1 cellular context compared by ENCODE assay signal in the genomic region with DNA sequence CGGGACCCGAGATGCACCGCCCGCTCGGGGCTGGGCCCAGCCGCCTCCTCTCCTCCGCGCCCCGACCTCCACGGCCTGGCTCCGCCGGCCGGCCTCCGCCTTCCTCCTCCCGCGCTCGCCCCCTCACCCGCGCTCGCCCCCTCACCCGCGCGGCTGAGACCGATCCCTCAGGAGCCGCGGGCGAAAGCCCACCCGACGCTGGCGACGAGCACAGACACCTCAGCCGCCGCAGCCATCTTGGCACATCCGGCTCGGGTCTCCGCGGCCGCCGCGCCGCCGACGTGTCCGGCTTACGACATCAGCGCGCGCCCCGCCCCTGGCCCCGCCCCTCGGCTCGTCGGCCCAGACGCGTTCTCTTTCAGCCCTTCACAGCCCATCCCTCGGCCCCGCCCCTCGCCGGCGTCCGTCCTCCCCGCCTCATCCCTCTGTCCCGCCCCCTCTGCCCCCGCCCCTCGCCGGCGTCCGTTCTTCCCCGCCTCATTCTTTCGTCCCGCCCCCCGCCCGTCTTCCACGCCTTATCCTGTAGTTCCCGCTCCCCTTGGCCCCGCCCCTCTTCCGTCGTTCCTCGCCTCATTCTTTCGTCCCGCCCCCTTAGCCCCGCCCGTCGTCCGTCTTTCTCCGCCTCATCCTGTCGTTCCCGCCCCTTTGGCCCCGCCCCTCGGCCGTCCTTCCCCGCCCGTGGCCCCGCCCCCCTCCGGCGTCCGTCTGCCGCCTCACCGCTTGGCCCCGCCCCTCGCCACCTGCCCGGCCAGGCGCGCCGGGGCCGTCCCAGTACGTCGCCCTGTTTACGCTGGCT.
TF ChIP-seq lines count a peak whose summit lies in the region.

A gene with protein sequence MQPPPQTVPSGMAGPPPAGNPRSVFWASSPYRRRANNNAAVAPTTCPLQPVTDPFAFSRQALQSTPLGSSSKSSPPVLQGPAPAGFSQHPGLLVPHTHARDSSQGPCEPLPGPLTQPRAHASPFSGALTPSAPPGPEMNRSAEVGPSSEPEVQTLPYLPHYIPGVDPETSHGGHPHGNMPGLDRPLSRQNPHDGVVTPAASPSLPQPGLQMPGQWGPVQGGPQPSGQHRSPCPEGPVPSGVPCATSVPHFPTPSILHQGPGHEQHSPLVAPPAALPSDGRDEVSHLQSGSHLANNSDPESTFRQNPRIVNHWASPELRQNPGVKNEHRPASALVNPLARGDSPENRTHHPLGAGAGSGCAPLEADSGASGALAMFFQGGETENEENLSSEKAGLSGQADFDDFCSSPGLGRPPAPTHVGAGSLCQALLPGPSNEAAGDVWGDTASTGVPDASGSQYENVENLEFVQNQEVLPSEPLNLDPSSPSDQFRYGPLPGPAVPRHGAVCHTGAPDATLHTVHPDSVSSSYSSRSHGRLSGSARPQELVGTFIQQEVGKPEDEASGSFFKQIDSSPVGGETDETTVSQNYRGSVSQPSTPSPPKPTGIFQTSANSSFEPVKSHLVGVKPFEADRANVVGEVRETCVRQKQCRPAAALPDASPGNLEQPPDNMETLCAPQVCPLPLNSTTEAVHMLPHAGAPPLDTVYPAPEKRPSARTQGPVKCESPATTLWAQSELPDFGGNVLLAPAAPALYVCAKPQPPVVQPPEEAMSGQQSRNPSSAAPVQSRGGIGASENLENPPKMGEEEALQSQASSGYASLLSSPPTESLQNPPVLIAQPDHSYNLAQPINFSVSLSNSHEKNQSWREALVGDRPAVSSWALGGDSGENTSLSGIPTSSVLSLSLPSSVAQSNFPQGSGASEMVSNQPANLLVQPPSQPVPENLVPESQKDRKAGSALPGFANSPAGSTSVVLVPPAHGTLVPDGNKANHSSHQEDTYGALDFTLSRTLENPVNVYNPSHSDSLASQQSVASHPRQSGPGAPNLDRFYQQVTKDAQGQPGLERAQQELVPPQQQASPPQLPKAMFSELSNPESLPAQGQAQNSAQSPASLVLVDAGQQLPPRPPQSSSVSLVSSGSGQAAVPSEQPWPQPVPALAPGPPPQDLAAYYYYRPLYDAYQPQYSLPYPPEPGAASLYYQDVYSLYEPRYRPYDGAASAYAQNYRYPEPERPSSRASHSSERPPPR (N-terminal part only) (minus strand): TSS at position 248 of the 796 bp plus-strand sequence. CDS start 5,425 bp downstream, outside the sequence.

TF ChIP-seq in SK-N-SH, 30 proteins besides CTCF, POLR2A, EP300 and RAD21 (continued from another document):
- TF ChIP-seq, protein P1, sequence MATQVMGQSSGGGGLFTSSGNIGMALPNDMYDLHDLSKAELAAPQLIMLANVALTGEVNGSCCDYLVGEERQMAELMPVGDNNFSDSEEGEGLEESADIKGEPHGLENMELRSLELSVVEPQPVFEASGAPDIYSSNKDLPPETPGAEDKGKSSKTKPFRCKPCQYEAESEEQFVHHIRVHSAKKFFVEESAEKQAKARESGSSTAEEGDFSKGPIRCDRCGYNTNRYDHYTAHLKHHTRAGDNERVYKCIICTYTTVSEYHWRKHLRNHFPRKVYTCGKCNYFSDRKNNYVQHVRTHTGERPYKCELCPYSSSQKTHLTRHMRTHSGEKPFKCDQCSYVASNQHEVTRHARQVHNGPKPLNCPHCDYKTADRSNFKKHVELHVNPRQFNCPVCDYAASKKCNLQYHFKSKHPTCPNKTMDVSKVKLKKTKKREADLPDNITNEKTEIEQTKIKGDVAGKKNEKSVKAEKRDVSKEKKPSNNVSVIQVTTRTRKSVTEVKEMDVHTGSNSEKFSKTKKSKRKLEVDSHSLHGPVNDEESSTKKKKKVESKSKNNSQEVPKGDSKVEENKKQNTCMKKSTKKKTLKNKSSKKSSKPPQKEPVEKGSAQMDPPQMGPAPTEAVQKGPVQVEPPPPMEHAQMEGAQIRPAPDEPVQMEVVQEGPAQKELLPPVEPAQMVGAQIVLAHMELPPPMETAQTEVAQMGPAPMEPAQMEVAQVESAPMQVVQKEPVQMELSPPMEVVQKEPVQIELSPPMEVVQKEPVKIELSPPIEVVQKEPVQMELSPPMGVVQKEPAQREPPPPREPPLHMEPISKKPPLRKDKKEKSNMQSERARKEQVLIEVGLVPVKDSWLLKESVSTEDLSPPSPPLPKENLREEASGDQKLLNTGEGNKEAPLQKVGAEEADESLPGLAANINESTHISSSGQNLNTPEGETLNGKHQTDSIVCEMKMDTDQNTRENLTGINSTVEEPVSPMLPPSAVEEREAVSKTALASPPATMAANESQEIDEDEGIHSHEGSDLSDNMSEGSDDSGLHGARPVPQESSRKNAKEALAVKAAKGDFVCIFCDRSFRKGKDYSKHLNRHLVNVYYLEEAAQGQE (IDR thresholded peaks at IDR 0.05; ENCODE audit: low read depth, low read length) = 0 out of 2 replicates have a peak, but pooled peaks have one; percentile 61
- TF ChIP-seq, protein P2, sequence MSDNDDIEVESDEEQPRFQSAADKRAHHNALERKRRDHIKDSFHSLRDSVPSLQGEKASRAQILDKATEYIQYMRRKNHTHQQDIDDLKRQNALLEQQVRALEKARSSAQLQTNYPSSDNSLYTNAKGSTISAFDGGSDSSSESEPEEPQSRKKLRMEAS (IDR thresholded peaks at IDR 0.05; ENCODE audit: low read depth) = no peak
- TF ChIP-seq GABPA (IDR thresholded peaks at IDR 0.05; ENCODE audit: low read depth) = peak; percentile 52
- TF ChIP-seq TCF12 (IDR thresholded peaks at IDR 0.05) = no peak
- no peak for TF ChIP-seq TEAD4 (IDR thresholded peaks at IDR 0.05; ENCODE audit: borderline replicate concordance, insufficient read depth)
- TF ChIP-seq MEF2A (IDR thresholded peaks at IDR 0.05; ENCODE audit: borderline replicate concordance, low read depth) = no peak
- no peak for TF ChIP-seq NFIC (IDR thresholded peaks at IDR 0.05; ENCODE audit: borderline replicate concordance)
- TF ChIP-seq POLR2AphosphoS5 (IDR thresholded peaks at IDR 0.05; ENCODE audit: low read depth, low read length) = peak; percentile 75
- no peak for TF ChIP-seq JUND (IDR thresholded peaks at IDR 0.05)
- TF ChIP-seq, protein P3, sequence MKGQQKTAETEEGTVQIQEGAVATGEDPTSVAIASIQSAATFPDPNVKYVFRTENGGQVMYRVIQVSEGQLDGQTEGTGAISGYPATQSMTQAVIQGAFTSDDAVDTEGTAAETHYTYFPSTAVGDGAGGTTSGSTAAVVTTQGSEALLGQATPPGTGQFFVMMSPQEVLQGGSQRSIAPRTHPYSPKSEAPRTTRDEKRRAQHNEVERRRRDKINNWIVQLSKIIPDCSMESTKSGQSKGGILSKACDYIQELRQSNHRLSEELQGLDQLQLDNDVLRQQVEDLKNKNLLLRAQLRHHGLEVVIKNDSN (IDR thresholded peaks at IDR 0.05; ENCODE audit: borderline replicate concordance, low read depth) = no peak
- TF ChIP-seq, protein P4, sequence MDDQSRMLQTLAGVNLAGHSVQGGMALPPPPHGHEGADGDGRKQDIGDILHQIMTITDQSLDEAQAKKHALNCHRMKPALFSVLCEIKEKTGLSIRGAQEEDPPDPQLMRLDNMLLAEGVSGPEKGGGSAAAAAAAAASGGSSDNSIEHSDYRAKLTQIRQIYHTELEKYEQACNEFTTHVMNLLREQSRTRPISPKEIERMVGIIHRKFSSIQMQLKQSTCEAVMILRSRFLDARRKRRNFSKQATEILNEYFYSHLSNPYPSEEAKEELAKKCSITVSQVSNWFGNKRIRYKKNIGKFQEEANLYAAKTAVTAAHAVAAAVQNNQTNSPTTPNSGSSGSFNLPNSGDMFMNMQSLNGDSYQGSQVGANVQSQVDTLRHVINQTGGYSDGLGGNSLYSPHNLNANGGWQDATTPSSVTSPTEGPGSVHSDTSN (IDR thresholded peaks at IDR 0.05) = peak; percentile 31; the same call in 1 of the 2 replicates
- peak; percentile 44; the same call in 1 of the 2 replicates for TF ChIP-seq MXI1 (IDR thresholded peaks at IDR 0.05; ENCODE audit: low read depth, low read length)
